In genomic region chrX:65967159-65967558, GRCh38 we compare ENCODE assay signal across 2 cellular contexts.
DNase-seq lines count a peak whose midpoint lies in the region; ATAC-seq, FAIRE-seq and TF ChIP-seq lines count a peak whose summit lies in the region.
"Not testable (repeated sequence)": the region's sequence is repeated elsewhere in the genome, so short reads cannot be mapped to it uniquely, and the experiment has no call there.

No MANE protein-coding gene starts in this region.

- H4K20me1 ChIP-seq in K562 (replicated peaks; ENCODE audit: control insufficient read depth, insufficient read depth, low read length), result not testable (repeated sequence)

- not testable (repeated sequence) for H3K36me3 ChIP-seq in HEK293 (ENCODE audit: control insufficient read depth in 2 of 2, insufficient read depth in 1 of 2, low read length in 2 of 2); K562 (ENCODE audit: control insufficient read depth, insufficient read depth, low read length)

- FAIRE-seq in K562 (lab: Jason Lieb, UNC), result not testable (repeated sequence)

- not testable (repeated sequence) for TF ChIP-seq CTCF in HEK293 (tag by site-specific recombination; IDR thresholded peaks at IDR 0.05); K562 (IDR thresholded peaks at IDR 0.05 in 2 of 3, conservative IDR thresholded peaks at IDR 0.05 in 1 of 3; ENCODE audit: insufficient read depth in 2 of 3, low read depth in 1 of 3, low read length in 3 of 3)

- not testable (repeated sequence) for TF ChIP-seq EP300 in K562 (IDR thresholded peaks at IDR 0.05; ENCODE audit: low read length)

- not testable (repeated sequence) for H3K79me2 ChIP-seq in K562 (ENCODE audit: control insufficient read depth, insufficient read depth, low read length)

- H3K4me3 ChIP-seq in HEK293 (ENCODE audit: low read depth, low read length); K562: not testable (repeated sequence)

- not testable (repeated sequence) for H3K4me1 ChIP-seq in HEK293 (ENCODE audit: control insufficient read depth, insufficient read depth, low read length); K562 (replicated peaks in 1 of 2; ENCODE audit: control insufficient read depth in 2 of 2, insufficient read depth in 2 of 2, low read length in 2 of 2)

- in situ Hi-C loops in K562 (cut with MboI), result not testable (repeated sequence)

- ATAC-seq in K562, result not testable (repeated sequence)

- H3K27ac ChIP-seq in HEK293 (ENCODE audit: extremely low read depth, low read depth, low read length); K562 (ENCODE audit: extremely low read depth, low read depth, low read length): not testable (repeated sequence)

- WGBS in K562 (ENCODE audit: insufficient coverage, low coverage, missing lambda C conversion rate), result 50% methylated on average over 1 of the region's 3 CpGs

- not testable (repeated sequence) for H3K9ac ChIP-seq in K562 (ENCODE audit: insufficient read depth in 1 of 2, low read depth in 2 of 2, low read length in 2 of 2)

- BruUV-seq in K562 (replicated peaks; lab: Mats Ljungman, UMichigan), result not testable (repeated sequence)

- DNase-seq in K562 (ENCODE audit: extremely low read depth in 1 of 4, low spot score in 3 of 4), result not testable (repeated sequence)

- not testable (repeated sequence) for H3K9me1 ChIP-seq in K562 (ENCODE audit: control insufficient read depth, insufficient read depth, low read length)

- not testable (repeated sequence) for H3K4me2 ChIP-seq in K562 (ENCODE audit: insufficient read depth, low read length)

- TF ChIP-seq RAD21 in K562 (CRISPR knock-in tag; conservative IDR thresholded peaks at IDR 0.05 in 1 of 2, IDR thresholded peaks at IDR 0.05 in 1 of 2), result not testable (repeated sequence)

- POLR2A ChIA-PET in HEK293 (lab: Yijun Ruan, JAX); K562 (lab: Yijun Ruan, JAX): not testable (repeated sequence)

- intact Hi-C loops in K562 (cut with micrococcal nuclease), result not testable (repeated sequence)

- H3K27me3 ChIP-seq in K562 (ENCODE audit: control insufficient read depth in 2 of 2, insufficient read depth in 2 of 2, low read length in 2 of 2), result not testable (repeated sequence)

- not testable (repeated sequence) for H3K9me3 ChIP-seq in HEK293 (ENCODE audit: control insufficient read depth, insufficient read depth, low read depth, low read length); K562 (replicated peaks; ENCODE audit: control insufficient read depth, insufficient read depth, low read depth, low read length)

- TF ChIP-seq POLR2A in K562 (conservative IDR thresholded peaks at IDR 0.05), result not testable (repeated sequence)

- CTCF ChIA-PET in HEK293 (lab: Yijun Ruan, JAX); K562 (lab: Yijun Ruan, JAX; ENCODE audit: low intra/inter-chr PET ratio): not testable (repeated sequence)

- not testable (repeated sequence) for H2AFZ ChIP-seq in K562 (ENCODE audit: low read depth, low read length)

TF ChIP-seq in HEK293, 187 proteins besides CTCF, POLR2A, EP300 and RAD21:
- TF ChIP-seq, protein P1, sequence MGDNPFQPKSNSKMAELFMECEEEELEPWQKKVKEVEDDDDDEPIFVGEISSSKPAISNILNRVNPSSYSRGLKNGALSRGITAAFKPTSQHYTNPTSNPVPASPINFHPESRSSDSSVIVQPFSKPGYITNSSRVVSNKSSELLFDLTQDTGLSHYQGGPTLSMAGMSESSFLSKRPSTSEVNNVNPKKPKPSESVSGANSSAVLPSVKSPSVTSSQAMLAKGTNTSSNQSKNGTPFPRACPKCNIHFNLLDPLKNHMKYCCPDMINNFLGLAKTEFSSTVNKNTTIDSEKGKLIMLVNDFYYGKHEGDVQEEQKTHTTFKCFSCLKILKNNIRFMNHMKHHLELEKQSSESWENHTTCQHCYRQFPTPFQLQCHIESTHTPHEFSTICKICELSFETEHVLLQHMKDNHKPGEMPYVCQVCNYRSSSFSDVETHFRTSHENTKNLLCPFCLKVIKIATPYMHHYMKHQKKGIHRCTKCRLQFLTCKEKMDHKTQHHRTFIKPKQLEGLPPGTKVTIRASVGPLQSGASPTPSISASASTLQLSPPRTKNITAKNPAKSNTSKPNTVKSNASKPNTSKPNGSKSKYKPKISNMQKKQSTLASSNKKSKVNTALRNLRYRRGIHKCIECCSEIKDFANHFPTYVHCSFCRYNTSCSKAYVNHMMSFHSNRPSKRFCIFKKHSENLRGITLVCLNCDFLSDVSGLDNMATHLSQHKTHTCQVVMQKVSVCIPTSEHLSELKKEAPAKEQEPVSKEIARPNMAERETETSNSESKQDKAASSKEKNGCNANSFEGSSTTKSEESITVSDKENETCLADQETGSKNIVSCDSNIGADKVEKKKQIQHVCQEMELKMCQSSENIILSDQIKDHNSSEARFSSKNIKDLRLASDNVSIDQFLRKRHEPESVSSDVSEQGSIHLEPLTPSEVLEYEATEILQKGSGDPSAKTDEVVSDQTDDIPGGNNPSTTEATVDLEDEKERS (tag by site-specific recombination; IDR thresholded peaks at IDR 0.05), result peak; percentile 62; the same call in 1 of the 2 replicates
- TF ChIP-seq ZNF146 (tag by site-specific recombination; IDR thresholded peaks at IDR 0.05), result peak; percentile 62

TF ChIP-seq in K562, 482 proteins besides CTCF, POLR2A, EP300 and RAD21:
- TF ChIP-seq ZNF146 (CRISPR knock-in tag; IDR thresholded peaks at IDR 0.05; ENCODE audit: unreplicated experiment) (peak; percentile 76), BCOR (IDR thresholded peaks at IDR 0.05) (peak; percentile 48; the same call in 1 of the 2 replicates)
